Comparison of ENCODE assay signal across 8 cellular contexts in genomic region chr2:23351388-23352141, GRCh38. TPM values are rescaled to one million over a fixed set of nuclear protein-coding genes. Genes with fewer than 3 reads are reported as not detected.
DNase-seq lines count a peak whose midpoint lies in the region; ATAC-seq and TF ChIP-seq lines count a peak whose summit lies in the region.

No MANE protein-coding gene starts in this region.

- no peak overlapping the region for H3K4me3 Mint-ChIP-seq in T-helper 17 cell

- no peaks in the 10 kb centered on the region for H3K36me3 ChIP-seq in ES-I3 (ENCODE audit: insufficient read depth, low read length)
- H3K36me3 ChIP-seq in HUES6 (ENCODE audit: control insufficient read depth, insufficient read depth, low read length), result no peaks in the 10 kb centered on the region
- H3K36me3 ChIP-seq in breast epithelium, result no peaks in the 10 kb centered on the region
- no peaks in the 10 kb centered on the region for H3K36me3 ChIP-seq in kidney epithelial cell (ENCODE audit: control insufficient read depth, insufficient read depth, low read length)

- TF ChIP-seq POLR2A in breast epithelium (IDR thresholded peaks at IDR 0.05), result no peak

- H3K27me3 ChIP-seq in HUES6 (ENCODE audit: control insufficient read depth, insufficient read depth, low read length) (peaks cover 15% of the 10 kb centered on the region), breast epithelium (no peaks in the 10 kb centered on the region), kidney epithelial cell (ENCODE audit: control insufficient read depth, insufficient read depth, low read length) (peaks cover 2% of the 10 kb centered on the region)

- H3K4me3 ChIP-seq in HUES6 (ENCODE audit: low read depth, low read length), result no peak overlapping the region; the same call in 1 of the 2 replicates
- peak overlapping the region in 1 of 3 donors; percentile 49 for H3K4me3 ChIP-seq in breast epithelium
- H3K4me3 ChIP-seq in kidney epithelial cell (ENCODE audit: low read depth, low read length), result no peak overlapping the region

- intact Hi-C loops in breast epithelium (cut with DNase I; ENCODE audit: low total_unique reads), result no loop called here

- DNase-seq in T-helper 17 cell (no peak), breast epithelium (ENCODE audit: low spot score in 2 of 2) (peak; percentile 82 to 91), kidney epithelial cell (ENCODE audit: low read depth) (peak; percentile 32), NCI-H2171 treated with DMSO at 0.1 percent for 48 hours (lab: John Stamatoyannopoulos, UW) (no peak)
- DNase-seq in stimulated activated CD4-positive, alpha-beta T cell treated with anti-CD3 and anti-CD28 coated beads, Interleukin-15, amount 100 ng/mL, for 24 hours, result peak; percentile 82

- H3K9me3 ChIP-seq in ES-I3 (ENCODE audit: control insufficient read depth, insufficient read depth, low read length) (no peaks in the 10 kb centered on the region), HUES6 (ENCODE audit: control insufficient read depth, insufficient read depth, low read depth, low read length) (no peaks in the 10 kb centered on the region), T-helper 17 cell (ENCODE audit: control insufficient read depth, low read length, poor library complexity, severe bottlenecking) (no peaks in the 10 kb centered on the region), breast epithelium (no peaks in the 10 kb centered on the region)

- H3K9ac ChIP-seq in ES-I3 (ENCODE audit: low read depth, low read length) (peak overlapping the region; percentile 24; the same call in 1 of the 2 replicates), HUES6 (ENCODE audit: low read length) (peak overlapping the region; percentile 36)

- H3K4me1 ChIP-seq in ES-I3 (ENCODE audit: insufficient read depth, low read length) (no peaks in the 10 kb centered on the region; the same call in 1 of the 2 replicates), HUES6 (ENCODE audit: control insufficient read depth, insufficient read depth, low read length) (peaks cover 11% of the 10 kb centered on the region), breast epithelium (no peaks in the 10 kb centered on the region)

- H3K27me3 Mint-ChIP-seq in T-helper 17 cell, result peaks cover 61% of the 10 kb centered on the region

- H3K4me1 Mint-ChIP-seq in T-helper 17 cell, result no peaks in the 10 kb centered on the region

- H3K27ac Mint-ChIP-seq in T-helper 17 cell, result no peak overlapping the region

- no peak overlapping the region for H3K27ac ChIP-seq in HUES6 (ENCODE audit: low read depth, low read length)
- H3K27ac ChIP-seq in breast epithelium, result peak overlapping the region; percentile 57 to 90

- ATAC-seq in GM21576 (IDR thresholded peaks at IDR 0.05; ENCODE audit: unreplicated experiment) (peak; percentile 95), T-helper 17 cell (peak; percentile 61)

- peaks cover 2% of the 10 kb centered on the region for H3K36me3 Mint-ChIP-seq in T-helper 17 cell (ENCODE audit: low read depth)

- TF ChIP-seq CTCF in breast epithelium (IDR thresholded peaks at IDR 0.05) (peak; percentile 48 to 77 (median 73)), kidney epithelial cell (IDR thresholded peaks at IDR 0.05; ENCODE audit: insufficient read depth, low read length, poor library complexity, severe bottlenecking) (peak; percentile 97)

RNA-seq across cellular contexts. Expression of gene KLHL29, which starts 33.4 kb away (rescaled TPM):
- total RNA-seq in T-helper 17 cell, result 1 to 10 TPM in 1 of 2 donors, under 1 TPM in 1; 0.42 to 1.1 TPM
- total RNA-seq in breast epithelium, result 10 to 100 TPM in 2 of 3 donors, 1 to 10 TPM in 1; 4.5 to 20.9 (median 14.7) TPM
- total RNA-seq in kidney epithelial cell, result 11.6 and 12.4 TPM in 2 replicates

Comparison
In these comparisons a context has a peak if more than half of its experiments do, and no peak if none do; other contexts are left out.
1. DNase-seq: peak in breast epithelium (2 of 2), kidney epithelial cell (single experiment) and stimulated activated CD4-positive, alpha-beta T cell treated with anti-CD3 and anti-CD28 coated beads, Interleukin-15, amount 100 ng/mL, for 24 hours (single experiment); none in T-helper 17 cell (0 of 3) and NCI-H2171 treated with DMSO at 0.1 percent for 48 hours (single experiment).